1 cellular context compared by ENCODE assay signal in the genomic region with DNA sequence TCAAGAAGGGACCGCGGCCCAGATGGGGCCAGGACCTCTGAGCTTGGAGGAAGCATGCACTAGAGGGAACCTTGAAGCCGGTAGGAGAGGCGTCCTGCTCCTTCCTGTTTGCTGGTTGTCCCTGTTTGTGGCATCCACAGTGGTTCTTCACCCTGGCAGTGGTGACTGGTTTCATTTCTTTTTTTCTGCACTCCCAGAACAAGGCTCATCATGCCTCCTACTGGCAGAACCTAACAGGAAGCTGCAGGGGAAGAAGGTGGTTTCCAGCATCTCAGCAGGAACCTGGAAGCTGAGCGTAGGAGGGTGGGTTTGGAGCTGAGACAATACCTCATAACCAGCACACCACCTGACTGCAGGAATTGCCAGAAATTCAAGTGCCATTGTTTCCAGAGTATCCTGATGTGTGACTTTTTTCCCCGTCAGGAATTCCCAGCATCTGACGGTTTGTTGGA.
TF ChIP-seq lines count a peak whose summit lies in the region.

No MANE protein-coding gene starts in this region.

TF ChIP-seq in endothelial cell of umbilical vein, 7 proteins besides CTCF, POLR2A, EP300 and RAD21:
- no peak for TF ChIP-seq EZH2 (IDR thresholded peaks at IDR 0.05; ENCODE audit: borderline replicate concordance, low read depth, low read length, severe bottlenecking)
- TF ChIP-seq, protein P1, sequence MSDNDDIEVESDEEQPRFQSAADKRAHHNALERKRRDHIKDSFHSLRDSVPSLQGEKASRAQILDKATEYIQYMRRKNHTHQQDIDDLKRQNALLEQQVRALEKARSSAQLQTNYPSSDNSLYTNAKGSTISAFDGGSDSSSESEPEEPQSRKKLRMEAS (IDR thresholded peaks at IDR 0.05; ENCODE audit: insufficient read depth, insufficient read length) = no peak
- TF ChIP-seq MYC (IDR thresholded peaks at IDR 0.05; ENCODE audit: low read depth, low read length) = no peak
- no peak for TF ChIP-seq GATA2 (IDR thresholded peaks at IDR 0.05; ENCODE audit: insufficient read depth, insufficient read length, low read depth, low read length)
- no peak for TF ChIP-seq POLR2AphosphoS5 (IDR thresholded peaks at IDR 0.05; ENCODE audit: insufficient read depth, low read depth, low read length)
- TF ChIP-seq FOS (IDR thresholded peaks at IDR 0.05; ENCODE audit: borderline replicate concordance, insufficient read depth, low read length) = no peak
- no peak for TF ChIP-seq JUN (IDR thresholded peaks at IDR 0.05; ENCODE audit: borderline replicate concordance, insufficient read depth, insufficient read length, low read depth)
